8 cellular contexts compared by ENCODE assay signal in the genomic region with DNA sequence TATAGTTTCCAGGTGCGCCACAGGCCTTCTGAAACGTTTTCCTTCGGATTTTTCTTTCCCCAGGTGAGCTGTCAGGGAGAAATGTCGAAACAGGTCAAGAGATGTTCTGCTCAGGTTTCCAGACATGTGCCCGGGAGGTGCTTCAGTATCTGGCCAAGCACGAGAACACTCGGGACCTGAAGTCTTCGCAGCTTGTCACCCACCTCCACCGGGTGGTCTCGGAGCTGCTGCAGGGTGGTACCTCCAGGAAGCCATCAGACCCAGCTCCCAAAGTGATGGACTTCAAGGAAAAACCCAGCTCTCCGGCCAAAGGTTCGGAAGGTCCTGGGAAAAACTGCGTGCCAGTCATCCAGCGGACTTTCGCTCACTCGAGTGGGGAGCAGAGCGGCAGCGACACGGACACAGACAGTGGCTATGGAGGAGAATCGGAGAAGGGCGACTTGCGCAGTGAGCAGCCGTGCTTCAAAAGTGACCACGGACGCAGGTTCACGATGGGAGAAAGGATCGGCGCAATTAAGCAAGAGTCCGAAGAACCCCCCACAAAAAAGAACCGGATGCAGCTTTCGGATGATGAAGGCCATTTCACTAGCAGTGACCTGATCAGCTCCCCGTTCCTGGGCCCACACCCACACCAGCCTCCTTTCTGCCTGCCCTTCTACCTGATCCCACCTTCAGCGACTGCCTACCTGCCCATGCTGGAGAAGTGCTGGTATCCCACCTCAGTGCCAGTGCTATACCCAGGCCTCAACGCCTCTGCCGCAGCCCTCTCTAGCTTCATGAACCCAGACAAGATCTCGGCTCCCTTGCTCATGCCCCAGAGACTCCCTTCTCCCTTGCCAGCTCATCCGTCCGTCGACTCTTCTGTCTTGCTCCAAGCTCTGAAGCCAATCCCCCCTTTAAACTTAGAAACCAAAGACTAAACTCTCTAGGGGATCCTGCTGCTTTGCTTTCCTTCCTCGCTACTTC. TPM values are rescaled to one million over a fixed set of nuclear protein-coding genes. Genes with fewer than 3 reads are reported as not detected.
A peak's percentile ranks its signal among the peaks of the same experiment; 100 is the strongest.
DNase-seq lines count a peak whose midpoint lies in the region; ATAC-seq and TF ChIP-seq lines count a peak whose summit lies in the region.

No MANE protein-coding gene starts in this region.

- H3K36me3 ChIP-seq in kidney epithelial cell (ENCODE audit: control insufficient read depth, insufficient read depth, low read length) (peaks cover 6% of the 10 kb centered on the region), suprapubic skin (peaks cover 9% of the 10 kb centered on the region)

- peak overlapping the region; percentile 95 for H3K4me3 ChIP-seq in kidney epithelial cell (ENCODE audit: low read depth, low read length)
- peak overlapping the region; percentile 97 for H3K4me3 ChIP-seq in suprapubic skin

- H3K27ac ChIP-seq in suprapubic skin, result peak overlapping the region; percentile 100

- peak overlapping the region; percentile 97 for H3K4me3 Mint-ChIP-seq in T-helper 2 cell treated with Interferon-gamma antibody and Interleukin-4, amounts not matched to agents 5 μg/mL and 100 μg/mL, for 36 hours
- H3K4me3 Mint-ChIP-seq in activated naive CD8-positive, alpha-beta T cell treated with anti-CD3 and anti-CD28 coated beads, Interleukin-2, amount 10 ng/mL, durations not matched to agents 7 days and 5 days, result peak overlapping the region; percentile 98

- peak overlapping the region; percentile 82 for H3K27ac Mint-ChIP-seq in T-helper 2 cell treated with Interferon-gamma antibody and Interleukin-4, amounts not matched to agents 5 μg/mL and 100 μg/mL, for 36 hours
- H3K27ac Mint-ChIP-seq in activated naive CD8-positive, alpha-beta T cell treated with anti-CD3 and anti-CD28 coated beads, Interleukin-2, amount 10 ng/mL, durations not matched to agents 7 days and 5 days, result peak overlapping the region; percentile 99

- H3K9me3 ChIP-seq in suprapubic skin, result no peaks in the 10 kb centered on the region

- TF ChIP-seq EP300 in suprapubic skin (IDR thresholded peaks at IDR 0.05), result no peak

- POLR2A ChIA-PET in activated naive CD8-positive, alpha-beta T cell treated with anti-CD3 and anti-CD28 coated beads, Interleukin-2, amount 10 ng/mL, durations not matched to agents 7 days and 5 days (lab: Charles Lee), result interaction anchor here (0.7 to 14.2 kb wide), 16 partner anchors 11 to 273 kb away, joined by 3 to 734 read pairs (median 10); no protein-coding TSS in a partner anchor

- WGBS in suprapubic skin, result 74% methylated on average over 40 of the region's 40 CpGs

- in situ Hi-C loops in GM13976 (cut with MboI; ENCODE audit: low sequenced_read_pairs, unreplicated experiment), result no loop called here

- H3K9me3 Mint-ChIP-seq in T-helper 2 cell treated with Interferon-gamma antibody and Interleukin-4, amounts not matched to agents 5 μg/mL and 100 μg/mL, for 36 hours, result no peaks in the 10 kb centered on the region
- no peaks in the 10 kb centered on the region for H3K9me3 Mint-ChIP-seq in activated naive CD8-positive, alpha-beta T cell treated with anti-CD3 and anti-CD28 coated beads, Interleukin-2, amount 10 ng/mL, durations not matched to agents 7 days and 5 days

- ATAC-seq in activated naive CD8-positive, alpha-beta T cell treated with anti-CD3 and anti-CD28 coated beads, Interleukin-2, amount 10 ng/mL, durations not matched to agents 7 days and 5 days (ENCODE audit: low read depth), result no peak
- no peak for ATAC-seq in HG03521 (IDR thresholded peaks at IDR 0.05; ENCODE audit: unreplicated experiment)

- H3K36me3 Mint-ChIP-seq in T-helper 2 cell treated with Interferon-gamma antibody and Interleukin-4, amounts not matched to agents 5 μg/mL and 100 μg/mL, for 36 hours (ENCODE audit: low read depth), result peaks cover 66% of the 10 kb centered on the region
- peaks cover 64% of the 10 kb centered on the region for H3K36me3 Mint-ChIP-seq in activated naive CD8-positive, alpha-beta T cell treated with anti-CD3 and anti-CD28 coated beads, Interleukin-2, amount 10 ng/mL, durations not matched to agents 7 days and 5 days

- no peaks in the 10 kb centered on the region for H3K27me3 Mint-ChIP-seq in T-helper 2 cell treated with Interferon-gamma antibody and Interleukin-4, amounts not matched to agents 5 μg/mL and 100 μg/mL, for 36 hours (ENCODE audit: low read depth)
- H3K27me3 Mint-ChIP-seq in activated naive CD8-positive, alpha-beta T cell treated with anti-CD3 and anti-CD28 coated beads, Interleukin-2, amount 10 ng/mL, durations not matched to agents 7 days and 5 days, result no peaks in the 10 kb centered on the region

- H3K4me1 ChIP-seq in suprapubic skin, result peaks cover 76% of the 10 kb centered on the region

- H3K27me3 ChIP-seq in kidney epithelial cell (ENCODE audit: control insufficient read depth, insufficient read depth, low read length) (no peaks in the 10 kb centered on the region), suprapubic skin (no peaks in the 10 kb centered on the region)

- no peak for TF ChIP-seq POLR2A in suprapubic skin (IDR thresholded peaks at IDR 0.05)

- H3K4me1 Mint-ChIP-seq in T-helper 2 cell treated with Interferon-gamma antibody and Interleukin-4, amounts not matched to agents 5 μg/mL and 100 μg/mL, for 36 hours (ENCODE audit: low read depth), result peaks cover 46% of the 10 kb centered on the region
- peaks cover 35% of the 10 kb centered on the region for H3K4me1 Mint-ChIP-seq in activated naive CD8-positive, alpha-beta T cell treated with anti-CD3 and anti-CD28 coated beads, Interleukin-2, amount 10 ng/mL, durations not matched to agents 7 days and 5 days

- no peak for DNase-seq in T-helper 2 cell treated with Interferon-gamma antibody and Interleukin-4, amounts not matched to agents 5 μg/mL and 100 μg/mL, for 36 hours (ENCODE audit: low spot score)
- DNase-seq in T-helper 2 cell, result no peak
- no peak for DNase-seq in activated naive CD8-positive, alpha-beta T cell treated with anti-CD3 and anti-CD28 coated beads, Interleukin-2, amount 10 ng/mL, durations not matched to agents 7 days and 5 days
- no peak for DNase-seq in kidney epithelial cell (ENCODE audit: low read depth)
- no peak for DNase-seq in suprapubic skin (ENCODE audit: low spot score in 2 of 2)
- no peak for DNase-seq in GM20000 (ENCODE audit: low spot score)
- DNase-seq in GM13976 (ENCODE audit: low spot score), result no peak

- TF ChIP-seq CTCF in kidney epithelial cell (IDR thresholded peaks at IDR 0.05; ENCODE audit: insufficient read depth, low read length, poor library complexity, severe bottlenecking) (no peak), suprapubic skin (IDR thresholded peaks at IDR 0.05) (no peak), GM20000 (IDR thresholded peaks at IDR 0.05; ENCODE audit: extremely low read depth, missing control alignments) (no peak), GM13976 (IDR thresholded peaks at IDR 0.05; ENCODE audit: borderline replicate concordance, control extremely low read depth, extremely low read depth, insufficient read depth, missing control alignments) (no peak)

RNA-seq across cellular contexts. Expression of gene BHLHE40, which starts 3.8 kb away (rescaled TPM):
- total RNA-seq in activated naive CD8-positive, alpha-beta T cell treated with anti-CD3 and anti-CD28 coated beads, Interleukin-2, amount 10 ng/mL, durations not matched to agents 7 days and 5 days, result 100 to 1,000 TPM; 208 to 225 TPM
- total RNA-seq in kidney epithelial cell (174 and 215 TPM in 2 replicates), suprapubic skin (100 to 1,000 TPM in 1 of 4 donors, 10 to 100 TPM in 3; 63.0 to 154 (median 93.3) TPM)
